ENCODE assay signal across 10 cellular contexts in the genomic region with DNA sequence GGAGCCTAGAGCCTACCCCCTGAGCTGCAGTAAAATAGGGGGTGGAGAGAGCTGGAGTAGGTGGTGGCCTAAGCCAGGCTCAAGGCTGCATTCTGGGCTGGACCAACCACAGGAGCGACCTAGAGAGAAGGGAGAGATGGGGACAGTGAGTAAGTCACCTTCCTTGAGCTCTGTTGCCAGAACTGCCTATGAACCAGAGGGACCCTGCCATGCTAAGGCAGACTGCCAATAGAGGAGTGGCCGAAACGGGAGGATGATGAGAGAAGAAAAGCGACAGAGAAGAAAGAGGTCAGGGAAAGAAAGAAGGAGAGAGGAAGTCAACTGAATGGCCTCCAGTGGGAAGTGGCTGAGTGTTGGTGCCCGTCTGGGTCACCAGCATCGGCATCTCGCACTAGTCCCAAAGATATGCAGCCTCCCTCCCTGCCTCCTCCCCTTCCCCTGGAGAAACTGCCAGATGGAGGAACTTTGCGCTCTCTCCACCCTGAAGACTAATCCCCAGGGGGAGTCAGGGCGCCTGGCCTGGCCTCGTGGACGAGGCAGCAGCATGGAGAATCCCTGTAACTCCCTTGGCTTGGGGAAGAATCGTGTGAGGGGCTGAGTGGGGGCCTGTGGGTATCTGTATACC. TPM values are rescaled to one million over a fixed set of nuclear protein-coding genes. Genes with fewer than 3 reads are reported as not detected.
DNase-seq lines count a peak whose midpoint lies in the region; ATAC-seq and TF ChIP-seq lines count a peak whose summit lies in the region.
"Had no signal": no experiment of that assay in that cellular context is flagged by ENCODE, and none has a peak within 500 bp of the region (broad histone marks: within the 10 kb centered on the region; RNA-seq: fewer than 3 reads in every experiment).

No MANE protein-coding gene starts in this region.

- peaks cover 49% of the 10 kb centered on the region for H3K4me1 Mint-ChIP-seq in activated T-helper 1 cell treated with anti-CD3 and anti-CD28 coated beads, Interleukin-12 subunit alpha, Interleukin-12 subunit beta, Interleukin-2, Interleukin-4 antibody, amounts not matched to agents 30 ng/mL and 10 ng/mL and 1 ng/mL, durations not matched to agents 14 hours and 24 hours and 36 hours (ENCODE audit: low read depth)

- WGBS in heart right ventricle, 2 donors, result 39 to 49% methylated on average over 9 to 12 of the region's 12 CpGs

- no peaks in the 10 kb centered on the region for H3K9me3 Mint-ChIP-seq in activated T-helper 1 cell treated with anti-CD3 and anti-CD28 coated beads, Interleukin-12 subunit alpha, Interleukin-12 subunit beta, Interleukin-2, Interleukin-4 antibody, amounts not matched to agents 30 ng/mL and 10 ng/mL and 1 ng/mL, durations not matched to agents 14 hours and 24 hours and 36 hours

- H3K9me3 ChIP-seq in heart right ventricle (no peaks in the 10 kb centered on the region), muscle layer of duodenum (ENCODE audit: control insufficient read depth in 1 of 2, low read length in 2 of 2) (no peaks in the 10 kb centered on the region)

- H3K4me1 ChIP-seq in heart right ventricle (peaks cover 0 to 52% (median 23%) of the 10 kb centered on the region in 9 donors), muscle layer of duodenum (ENCODE audit: control insufficient read depth in 1 of 2, insufficient read depth in 2 of 2, low read length in 2 of 2) (peaks cover 0 to 9% of the 10 kb centered on the region in 2 donors)

- peak overlapping the region; percentile 6 for H3K4me3 Mint-ChIP-seq in activated T-helper 1 cell treated with anti-CD3 and anti-CD28 coated beads, Interleukin-12 subunit alpha, Interleukin-12 subunit beta, Interleukin-2, Interleukin-4 antibody, amounts not matched to agents 30 ng/mL and 10 ng/mL and 1 ng/mL, durations not matched to agents 14 hours and 24 hours and 36 hours

- intact Hi-C loops in heart right ventricle (cut with DNase I) (loop anchor here in 9 of 10 donors (2.0 to 5.0 kb wide), 6 partner anchors 36 to 111 kb away; a partner anchor contains a TSS), Right ventricle myocardium superior (cut with DNase I) (loop anchor here (5.0 kb wide), 2 partner anchors 41 to 106 kb away; no protein-coding TSS in a partner anchor)
- intact Hi-C loops in activated T-helper 1 cell treated with anti-CD3 and anti-CD28 coated beads, Interleukin-12 subunit alpha, Interleukin-12 subunit beta, Interleukin-2, Interleukin-4 antibody, amounts not matched to agents 30 ng/mL and 10 ng/mL and 1 ng/mL, durations not matched to agents 14 hours and 24 hours and 36 hours (cut with micrococcal nuclease), result loop anchor here (1.0 to 10.0 kb wide), 11 partner anchors 11 to 1743 kb away; a partner anchor contains a TSS

- no peak for TF ChIP-seq CTCF in heart right ventricle (IDR thresholded peaks at IDR 0.05)

- no peaks in the 10 kb centered on the region for H3K27me3 Mint-ChIP-seq in activated T-helper 1 cell treated with anti-CD3 and anti-CD28 coated beads, Interleukin-12 subunit alpha, Interleukin-12 subunit beta, Interleukin-2, Interleukin-4 antibody, amounts not matched to agents 30 ng/mL and 10 ng/mL and 1 ng/mL, durations not matched to agents 14 hours and 24 hours and 36 hours (ENCODE audit: insufficient read depth)

- DNase-seq in heart right ventricle (peak in 1 of 2 donors; percentile 14), Right ventricle myocardium superior (no peak), occipital lobe (lab: John Stamatoyannopoulos, UW) (no peak), cerebellum (ENCODE audit: low spot score) (no peak)
- DNase-seq in activated T-helper 1 cell treated with anti-CD3 and anti-CD28 coated beads, Interleukin-12 subunit alpha, Interleukin-12 subunit beta, Interleukin-2, Interleukin-4 antibody, amounts not matched to agents 30 ng/mL and 10 ng/mL and 1 ng/mL, durations not matched to agents 14 hours and 24 hours and 36 hours (ENCODE audit: low spot score), result no peak
- no peak for DNase-seq in NK-92 treated with Interleukin-12 subunit alpha and Interleukin-12 subunit beta, amount 100 ng/mL, for 24 hours (lab: John Stamatoyannopoulos, UW)
- DNase-seq: NCI-H2227 treated with DMSO at 0.1 percent for 48 hours had no signal

- ATAC-seq in heart right ventricle (peak in 1 of 8 donors; percentile 4), Right ventricle myocardium superior (ENCODE audit: poor library complexity) (no peak), HG02885 (IDR thresholded peaks at IDR 0.05; ENCODE audit: poor library complexity, unreplicated experiment) (no peak)

- peak overlapping the region; percentile 87 for H3K27ac Mint-ChIP-seq in activated T-helper 1 cell treated with anti-CD3 and anti-CD28 coated beads, Interleukin-12 subunit alpha, Interleukin-12 subunit beta, Interleukin-2, Interleukin-4 antibody, amounts not matched to agents 30 ng/mL and 10 ng/mL and 1 ng/mL, durations not matched to agents 14 hours and 24 hours and 36 hours

- H3K27me3 ChIP-seq in heart right ventricle (peaks cover 0 to 7% (median 0%) of the 10 kb centered on the region in 7 donors), muscle layer of duodenum (ENCODE audit: low read depth, low read length) (no peaks in the 10 kb centered on the region)

- H3K4me3 ChIP-seq in heart right ventricle (peak overlapping the region in 2 of 10 donors; percentile 35 to 39), muscle layer of duodenum (ENCODE audit: low read depth in 1 of 2, low read length in 2 of 2) (no peak overlapping the region)
- H3K4me3 ChIP-seq: smooth muscle cell had no signal

- H3K36me3 ChIP-seq in heart right ventricle, result peaks cover 0 to 11% (median 0%) of the 10 kb centered on the region in 9 donors
- H3K36me3 ChIP-seq in muscle layer of duodenum (ENCODE audit: control insufficient read depth in 1 of 2, insufficient read depth in 2 of 2, low read length in 2 of 2), result no peaks in the 10 kb centered on the region

- H3K36me3 Mint-ChIP-seq in activated T-helper 1 cell treated with anti-CD3 and anti-CD28 coated beads, Interleukin-12 subunit alpha, Interleukin-12 subunit beta, Interleukin-2, Interleukin-4 antibody, amounts not matched to agents 30 ng/mL and 10 ng/mL and 1 ng/mL, durations not matched to agents 14 hours and 24 hours and 36 hours (ENCODE audit: low read depth), result peaks cover 10% of the 10 kb centered on the region

- H3K27ac ChIP-seq in heart right ventricle, result peak overlapping the region in 7 of 10 donors; percentile 40 to 85 (median 62)
- H3K27ac ChIP-seq in muscle layer of duodenum (ENCODE audit: low read length), result peak overlapping the region; percentile 5

RNA-seq across cellular contexts. Expression of a gene that starts 28.8 kb away (rescaled TPM):
- 1 to 10 TPM; 1.8 to 8.6 (median 2.7) TPM for total RNA-seq in heart right ventricle
- 1 to 10 TPM; 1.8 to 4.1 TPM for polyA plus RNA-seq in heart right ventricle
- 2.0 TPM for total RNA-seq in Right ventricle myocardium superior
- total RNA-seq in activated T-helper 1 cell treated with anti-CD3 and anti-CD28 coated beads, Interleukin-12 subunit alpha, Interleukin-12 subunit beta, Interleukin-2, Interleukin-4 antibody, amounts not matched to agents 30 ng/mL and 10 ng/mL and 1 ng/mL, durations not matched to agents 14 hours and 24 hours and 36 hours, result 26.1 and 26.6 TPM in 2 replicates
- total RNA-seq in occipital lobe, result 0.31 TPM
- 0.54 TPM for total RNA-seq in cerebellum
